In the genomic region with DNA sequence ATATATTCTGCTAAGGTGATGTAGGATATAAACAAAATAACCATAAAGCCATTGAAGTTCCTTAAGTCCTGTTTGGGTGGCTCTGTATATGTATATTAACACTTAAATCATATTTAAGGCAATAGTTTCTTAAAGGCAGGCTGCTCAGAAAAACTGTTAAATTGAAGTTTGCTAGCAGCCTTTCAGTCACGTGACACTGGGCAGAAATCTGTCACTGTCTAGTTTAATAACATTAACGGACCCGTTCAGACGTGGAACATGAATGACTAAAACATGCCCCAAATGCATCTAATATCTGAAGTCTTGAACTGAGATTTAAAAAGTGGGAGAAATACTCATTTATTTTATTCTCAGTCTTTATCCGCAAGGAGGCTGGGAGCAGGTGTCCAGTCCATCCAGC, we compare ENCODE assay signal across 15 cellular contexts. TPM values are rescaled to one million over a fixed set of nuclear protein-coding genes. Genes with fewer than 3 reads are reported as not detected.
DNase-seq lines count a peak whose midpoint lies in the region; ATAC-seq and TF ChIP-seq lines count a peak whose summit lies in the region.
"Had no signal": no experiment of that assay in that cellular context is flagged by ENCODE, and none has a peak within 500 bp of the region (broad histone marks: within the 10 kb centered on the region; RNA-seq: fewer than 3 reads in every experiment).

No MANE protein-coding gene starts in this region.

- H3K36me3 ChIP-seq in DND-41 (ENCODE audit: insufficient read depth, low read length) (peaks cover 49% of the 10 kb centered on the region), Caco-2 (ENCODE audit: control insufficient read depth, insufficient read depth, low read length) (no peaks in the 10 kb centered on the region)

- H4K20me1 ChIP-seq in DND-41 (ENCODE audit: insufficient read depth, low read length), result peaks cover 46% of the 10 kb centered on the region

- H3K9me3 ChIP-seq in DND-41 (ENCODE audit: insufficient read depth, low read length, severe bottlenecking), result no peaks in the 10 kb centered on the region
- H3K9me3 ChIP-seq in Caco-2, result no peaks in the 10 kb centered on the region
- H3K9me3 ChIP-seq: A549, left lung, thyroid gland had no signal

- no peaks in the 10 kb centered on the region for H3K9me3 Mint-ChIP-seq in T-helper 2 cell treated with Interferon-gamma antibody and Interleukin-4, amounts not matched to agents 5 μg/mL and 100 μg/mL, for 36 hours
- no peaks in the 10 kb centered on the region for H3K9me3 Mint-ChIP-seq in chondrocyte (ENCODE audit: low read depth)
- no peaks in the 10 kb centered on the region for H3K9me3 Mint-ChIP-seq in osteocyte (ENCODE audit: unreplicated experiment)
- H3K9me3 Mint-ChIP-seq in activated CD8-positive, alpha-beta memory T cell treated with anti-CD3 and anti-CD28 coated beads, Interleukin-2, amount 10 ng/mL, durations not matched to agents 7 days and 5 days (ENCODE audit: low read depth), result no peaks in the 10 kb centered on the region
- no peaks in the 10 kb centered on the region for H3K9me3 Mint-ChIP-seq in Caco-2 (ENCODE audit: unreplicated experiment)
- H3K9me3 Mint-ChIP-seq: naive B cell had no signal

- DNase-seq in T-helper 2 cell treated with Interferon-gamma antibody and Interleukin-4, amounts not matched to agents 5 μg/mL and 100 μg/mL, for 36 hours (ENCODE audit: low spot score), result no peak
- DNase-seq in T-helper 2 cell, result no peak
- DNase-seq in DND-41, result no peak
- DNase-seq in chondrocyte (ENCODE audit: low spot score), result no peak
- DNase-seq in osteocyte (ENCODE audit: extremely low spot score, unreplicated experiment), result no peak
- DNase-seq in activated CD8-positive, alpha-beta memory T cell treated with anti-CD3 and anti-CD28 coated beads, Interleukin-2, amount 10 ng/mL, durations not matched to agents 7 days and 5 days, result no peak
- DNase-seq in Caco-2, result no peak
- DNase-seq: brain microvascular endothelial cell; HCEC 1CT; left lung; naive B cell; stimulated activated CD4-positive, alpha-beta T cell treated with anti-CD3 and anti-CD28 coated beads, Interleukin-1b, Interleukin-23, amount 100 ng/mL, for 48 hours; thyroid gland had no signal

- H3K4me1 Mint-ChIP-seq in T-helper 2 cell treated with Interferon-gamma antibody and Interleukin-4, amounts not matched to agents 5 μg/mL and 100 μg/mL, for 36 hours (ENCODE audit: low read depth), result peaks cover 37% of the 10 kb centered on the region
- H3K4me1 Mint-ChIP-seq in chondrocyte (ENCODE audit: low read depth) (peaks cover 55% of the 10 kb centered on the region), osteocyte (ENCODE audit: unreplicated experiment) (peaks cover 39% of the 10 kb centered on the region), Caco-2 (ENCODE audit: low read depth, unreplicated experiment) (no peaks in the 10 kb centered on the region)
- H3K4me1 Mint-ChIP-seq in activated CD8-positive, alpha-beta memory T cell treated with anti-CD3 and anti-CD28 coated beads, Interleukin-2, amount 10 ng/mL, durations not matched to agents 7 days and 5 days, result peaks cover 45% of the 10 kb centered on the region

- H3K9ac ChIP-seq in DND-41 (ENCODE audit: low read depth, low read length), result peak overlapping the region; percentile 72; the same call in 1 of the 2 replicates

- no TSS peak for BruUV-seq in Caco-2 (replicated peaks; lab: Mats Ljungman, UMichigan)

- H3K4me2 ChIP-seq in DND-41 (ENCODE audit: insufficient read depth, low read length), result peak overlapping the region; percentile 82

- CTCF ChIA-PET in activated CD8-positive, alpha-beta memory T cell treated with anti-CD3 and anti-CD28 coated beads, Interleukin-2, amount 10 ng/mL, durations not matched to agents 7 days and 5 days (lab: Charles Lee), result interaction anchor here (1.5 to 2.0 kb wide), 2 partner anchors 70 to 118 kb away, joined by 3 to 6 read pairs; no protein-coding TSS in a partner anchor
- CTCF ChIA-PET in Caco-2 (lab: Charles Lee), result interaction anchor here (0.7 kb wide), 1 partner anchor 74 kb away, joined by 4 read pairs; no protein-coding TSS in a partner anchor

- H3K27ac ChIP-seq in DND-41 (ENCODE audit: low read length), result no peak overlapping the region
- H3K27ac ChIP-seq: A549, brain microvascular endothelial cell, thyroid gland had no signal

- intact Hi-C loops in Caco-2 (cut with micrococcal nuclease; ENCODE audit: unreplicated experiment), result loop anchor here (10.0 kb wide), 1 partner anchor 122 kb away; no protein-coding TSS in a partner anchor

- no peak for ATAC-seq in DND-41 (ENCODE audit: insufficient read depth, low read depth)
- ATAC-seq in activated CD8-positive, alpha-beta memory T cell treated with anti-CD3 and anti-CD28 coated beads, Interleukin-2, amount 10 ng/mL, durations not matched to agents 7 days and 5 days, result no peak
- no peak for ATAC-seq in HG03039 (IDR thresholded peaks at IDR 0.05; ENCODE audit: unreplicated experiment)
- ATAC-seq: A549, left lung had no signal

- H3K4me3 ChIP-seq in DND-41 (ENCODE audit: low read depth in 1 of 2, low read length in 2 of 2) (no peak overlapping the region), Caco-2 (ENCODE audit: low read depth, low read length) (no peak overlapping the region)
- H3K4me3 ChIP-seq: A549, thyroid gland had no signal

- TF ChIP-seq CTCF in DND-41 (IDR thresholded peaks at IDR 0.05; ENCODE audit: borderline replicate concordance, extremely low read depth, low read length, poor library complexity, severe bottlenecking) (no peak), chondrocyte (IDR thresholded peaks at IDR 0.05) (no peak), osteocyte (IDR thresholded peaks at IDR 0.05) (no peak), Caco-2 (IDR thresholded peaks at IDR 0.05; ENCODE audit: insufficient read depth in 1 of 2, low read depth in 1 of 2, low read length in 1 of 2, severe bottlenecking in 1 of 2, unreplicated experiment in 1 of 2) (no peak)

- H3K36me3 Mint-ChIP-seq in T-helper 2 cell treated with Interferon-gamma antibody and Interleukin-4, amounts not matched to agents 5 μg/mL and 100 μg/mL, for 36 hours (ENCODE audit: low read depth), result peaks cover 36% of the 10 kb centered on the region
- peaks cover 8% of the 10 kb centered on the region for H3K36me3 Mint-ChIP-seq in chondrocyte (ENCODE audit: low read depth)
- peaks cover 12% of the 10 kb centered on the region for H3K36me3 Mint-ChIP-seq in osteocyte (ENCODE audit: unreplicated experiment)
- peaks cover 41% of the 10 kb centered on the region for H3K36me3 Mint-ChIP-seq in activated CD8-positive, alpha-beta memory T cell treated with anti-CD3 and anti-CD28 coated beads, Interleukin-2, amount 10 ng/mL, durations not matched to agents 7 days and 5 days
- peaks cover 28% of the 10 kb centered on the region for H3K36me3 Mint-ChIP-seq in Caco-2 (ENCODE audit: insufficient read depth, unreplicated experiment)

- H3K4me1 ChIP-seq in DND-41 (ENCODE audit: insufficient read depth, low read length) (peaks cover 44% of the 10 kb centered on the region), Caco-2 (peaks cover 7% of the 10 kb centered on the region; the same call in 1 of the 2 replicates)

- no peak overlapping the region for H2AFZ ChIP-seq in DND-41 (ENCODE audit: low read depth, low read length)

- H3K79me2 ChIP-seq in DND-41 (ENCODE audit: insufficient read depth, low read length), result peaks cover 82% of the 10 kb centered on the region

- H3K27me3 ChIP-seq in DND-41 (ENCODE audit: insufficient read depth, low read length, poor library complexity) (no peaks in the 10 kb centered on the region), Caco-2 (replicated peaks; ENCODE audit: control insufficient read depth, insufficient read depth, low read length) (no peaks in the 10 kb centered on the region)
- H3K27me3 ChIP-seq: brain microvascular endothelial cell, left lung, thyroid gland had no signal

- no peaks in the 10 kb centered on the region for H3K27me3 Mint-ChIP-seq in T-helper 2 cell treated with Interferon-gamma antibody and Interleukin-4, amounts not matched to agents 5 μg/mL and 100 μg/mL, for 36 hours (ENCODE audit: low read depth)
- H3K27me3 Mint-ChIP-seq in chondrocyte (ENCODE audit: low read depth), result no peaks in the 10 kb centered on the region
- no peaks in the 10 kb centered on the region for H3K27me3 Mint-ChIP-seq in osteocyte (ENCODE audit: unreplicated experiment)
- H3K27me3 Mint-ChIP-seq in activated CD8-positive, alpha-beta memory T cell treated with anti-CD3 and anti-CD28 coated beads, Interleukin-2, amount 10 ng/mL, durations not matched to agents 7 days and 5 days, result no peaks in the 10 kb centered on the region
- no peaks in the 10 kb centered on the region for H3K27me3 Mint-ChIP-seq in Caco-2 (ENCODE audit: insufficient read depth, unreplicated experiment)
- H3K27me3 Mint-ChIP-seq: naive B cell had no signal

- H3K27ac Mint-ChIP-seq in T-helper 2 cell treated with Interferon-gamma antibody and Interleukin-4, amounts not matched to agents 5 μg/mL and 100 μg/mL, for 36 hours, result no peak overlapping the region
- H3K27ac Mint-ChIP-seq in chondrocyte (ENCODE audit: unreplicated experiment) (peak overlapping the region; percentile 100), osteocyte (ENCODE audit: unreplicated experiment) (no peak overlapping the region), Caco-2 (ENCODE audit: unreplicated experiment) (no peak overlapping the region)
- H3K27ac Mint-ChIP-seq in activated CD8-positive, alpha-beta memory T cell treated with anti-CD3 and anti-CD28 coated beads, Interleukin-2, amount 10 ng/mL, durations not matched to agents 7 days and 5 days, result no peak overlapping the region

- POLR2A ChIA-PET in Caco-2 (lab: Charles Lee), result interaction anchor here (0.6 kb wide), 1 partner anchor 103 kb away, joined by 4 read pairs; no protein-coding TSS in a partner anchor

- H3K4me3 Mint-ChIP-seq in T-helper 2 cell treated with Interferon-gamma antibody and Interleukin-4, amounts not matched to agents 5 μg/mL and 100 μg/mL, for 36 hours, result peak overlapping the region; percentile 15
- H3K4me3 Mint-ChIP-seq in chondrocyte (ENCODE audit: unreplicated experiment) (peak overlapping the region; percentile 19), osteocyte (ENCODE audit: unreplicated experiment) (peak overlapping the region; percentile 33), Caco-2 (ENCODE audit: unreplicated experiment) (no peak overlapping the region)
- H3K4me3 Mint-ChIP-seq in activated CD8-positive, alpha-beta memory T cell treated with anti-CD3 and anti-CD28 coated beads, Interleukin-2, amount 10 ng/mL, durations not matched to agents 7 days and 5 days, result no peak overlapping the region

RNA-seq across cellular contexts. Expression of a gene that starts 3.3 kb away (rescaled TPM):
- 1.0 to 2.1 TPM (median 1.1 TPM) in 3 replicates for total RNA-seq in chondrocyte
- 1.7 and 2.3 TPM in 2 replicates for total RNA-seq in osteocyte
- 1 to 10 TPM; 2.1 to 6.1 TPM for total RNA-seq in activated CD8-positive, alpha-beta memory T cell treated with anti-CD3 and anti-CD28 coated beads, Interleukin-2, amount 10 ng/mL, durations not matched to agents 7 days and 5 days
- total RNA-seq in Caco-2 (2022), result 0.57 TPM in 1 of 2 replicates, not detected in the other

RNA-seq across cellular contexts. Expression of a gene that starts 3.5 kb away (rescaled TPM):
- total RNA-seq in chondrocyte (94.1 to 121 TPM (median 112 TPM) in 3 replicates), osteocyte (89.3 and 90.4 TPM in 2 replicates), Caco-2 (2022) (83.1 and 93.2 TPM in 2 replicates)
- 100 to 1,000 TPM; 103 to 114 TPM for total RNA-seq in activated CD8-positive, alpha-beta memory T cell treated with anti-CD3 and anti-CD28 coated beads, Interleukin-2, amount 10 ng/mL, durations not matched to agents 7 days and 5 days

RNA-seq across cellular contexts. Expression of a gene that starts 23.8 kb away (rescaled TPM):
- total RNA-seq in chondrocyte (18.7 to 24.3 TPM (median 18.8 TPM) in 3 replicates), osteocyte (23.4 and 24.6 TPM in 2 replicates), Caco-2 (2022) (15.7 and 18.2 TPM in 2 replicates)
- total RNA-seq in activated CD8-positive, alpha-beta memory T cell treated with anti-CD3 and anti-CD28 coated beads, Interleukin-2, amount 10 ng/mL, durations not matched to agents 7 days and 5 days, result 10 to 100 TPM; 29.7 to 43.2 TPM

Comparison
In these comparisons a context has a peak if more than half of its experiments do, and no peak if none do; other contexts are left out.
1. H3K4me3 Mint-ChIP-seq: peak in T-helper 2 cell treated with Interferon-gamma antibody and Interleukin-4, amounts not matched to agents 5 μg/mL and 100 μg/mL, for 36 hours (single experiment), chondrocyte (single experiment) and osteocyte (single experiment); none in activated CD8-positive, alpha-beta memory T cell treated with anti-CD3 and anti-CD28 coated beads, Interleukin-2, amount 10 ng/mL, durations not matched to agents 7 days and 5 days (single experiment) and Caco-2 (single experiment).